Comparison of ENCODE assay signal across 27 cellular contexts in genomic region chr22:39128508-39128907, GRCh38. TPM values are rescaled to one million over a fixed set of nuclear protein-coding genes. Genes with fewer than 3 reads are reported as not detected.
DNase-seq lines count a peak whose midpoint lies in the region; ATAC-seq and TF ChIP-seq lines count a peak whose summit lies in the region.
"Had no signal": no experiment of that assay in that cellular context is flagged by ENCODE, and none has a peak within 500 bp of the region (broad histone marks: within the 10 kb centered on the region; RNA-seq: fewer than 3 reads in every experiment).

No MANE protein-coding gene starts in this region.

- no peak overlapping the region for H2AFZ ChIP-seq in MM.1S (ENCODE audit: low read length)

- H3K4me2 ChIP-seq in MM.1S (ENCODE audit: low read depth, low read length), result no peak overlapping the region; the same call in 1 of the 2 replicates

- peaks cover 12% of the 10 kb centered on the region for H3K4me1 ChIP-seq in MM.1S (ENCODE audit: low read length)
- H3K4me1 ChIP-seq in left lung, result peaks cover 0 to 10% of the 10 kb centered on the region in 2 donors

- no peak overlapping the region for H3K9ac ChIP-seq in MM.1S (ENCODE audit: low read length)

- H3K9me3 Mint-ChIP-seq in activated naive CD4-positive, alpha-beta T cell treated with anti-CD3 and anti-CD28 coated beads, Interleukin-2, amount 50 U/mL, for 24 hours, result no peaks in the 10 kb centered on the region
- H3K9me3 Mint-ChIP-seq in stimulated activated naive B cell treated with anti-CD40 and anti-IgM and Interleukin-4, amounts not matched to agents 10 μg/mL and 1 μg/mL and 100 μg/mL, for 72 hours, result no peaks in the 10 kb centered on the region
- H3K9me3 Mint-ChIP-seq: activated CD4-positive, alpha-beta T cell treated with anti-CD3 and anti-CD28 coated beads, Interleukin-2, amount 10 ng/mL, durations not matched to agents 7 days and 5 days; activated naive CD4-positive, alpha-beta T cell treated with anti-CD3 and anti-CD28 coated beads, Interleukin-2, amount 50 U/mL, for 72 hours; T-cell; WTC11 had no signal

- H3K27ac ChIP-seq in MM.1S (ENCODE audit: low read length), result peak overlapping the region; percentile 14; the same call in 1 of the 2 replicates
- no peak overlapping the region for H3K27ac ChIP-seq in left lung
- H3K27ac ChIP-seq: epithelial cell of prostate, right atrium auricular region, RWPE1, tibial nerve had no signal

- no peaks in the 10 kb centered on the region for H3K36me3 ChIP-seq in MM.1S (replicated peaks; ENCODE audit: insufficient read depth, low read length)
- H3K36me3 ChIP-seq in left lung, result peaks cover 0 to 8% of the 10 kb centered on the region in 2 donors

- no peaks in the 10 kb centered on the region for H3K27me3 ChIP-seq in MM.1S (replicated peaks; ENCODE audit: insufficient read depth, low read length)
- no peaks in the 10 kb centered on the region for H3K27me3 ChIP-seq in left lung
- H3K27me3 ChIP-seq: right atrium auricular region, tibial nerve had no signal

- no peaks in the 10 kb centered on the region for H3K27me3 Mint-ChIP-seq in activated naive CD4-positive, alpha-beta T cell treated with anti-CD3 and anti-CD28 coated beads, Interleukin-2, amount 50 U/mL, for 24 hours
- no peaks in the 10 kb centered on the region for H3K27me3 Mint-ChIP-seq in stimulated activated naive B cell treated with anti-CD40 and anti-IgM and Interleukin-4, amounts not matched to agents 10 μg/mL and 1 μg/mL and 100 μg/mL, for 72 hours
- H3K27me3 Mint-ChIP-seq: activated CD4-positive, alpha-beta T cell treated with anti-CD3 and anti-CD28 coated beads, Interleukin-2, amount 10 ng/mL, durations not matched to agents 7 days and 5 days; T-cell had no signal

- peaks cover 13% of the 10 kb centered on the region for H3F3A ChIP-seq in MM.1S (ENCODE audit: insufficient read depth, low read length)

- no peak for ATAC-seq in left lung
- ATAC-seq in stimulated activated naive B cell treated with anti-CD40 and anti-IgM and Interleukin-4, amounts not matched to agents 10 μg/mL and 1 μg/mL and 100 μg/mL, for 72 hours (replicated peaks), result peak in 1 of 2 donors; percentile 51
- ATAC-seq: activated naive CD4-positive, alpha-beta T cell treated with anti-CD3 and anti-CD28 coated beads, Interleukin-2, amount 50 U/mL, for 72 hours; left ventricle myocardium superior; T-cell; WTC11 had no signal

- H3K36me3 Mint-ChIP-seq in activated naive CD4-positive, alpha-beta T cell treated with anti-CD3 and anti-CD28 coated beads, Interleukin-2, amount 50 U/mL, for 24 hours, result peaks cover 2% of the 10 kb centered on the region
- peaks cover 4 to 11% of the 10 kb centered on the region in 2 donors for H3K36me3 Mint-ChIP-seq in stimulated activated naive B cell treated with anti-CD40 and anti-IgM and Interleukin-4, amounts not matched to agents 10 μg/mL and 1 μg/mL and 100 μg/mL, for 72 hours
- H3K36me3 Mint-ChIP-seq: activated naive CD4-positive, alpha-beta T cell treated with anti-CD3 and anti-CD28 coated beads, Interleukin-2, amount 50 U/mL, for 72 hours; WTC11 had no signal

- H3K9me3 ChIP-seq in MM.1S (replicated peaks; ENCODE audit: insufficient read depth, low read length) (no peaks in the 10 kb centered on the region), left lung (no peaks in the 10 kb centered on the region)
- H3K9me3 ChIP-seq: right atrium auricular region had no signal

- H3K79me2 ChIP-seq in MM.1S (ENCODE audit: low read length), result no peaks in the 10 kb centered on the region

- intact Hi-C loops in left lung (cut with DNase I), result loop anchor here in 1 of 2 donors (10.0 kb wide), 2 partner anchors 124 to 254 kb away; partner anchors contain the start of gene CBX6

- H4K20me1 ChIP-seq in MM.1S (ENCODE audit: insufficient read depth, low read length), result no peaks in the 10 kb centered on the region

- no peak overlapping the region for H3K4me3 Mint-ChIP-seq in activated naive CD4-positive, alpha-beta T cell treated with anti-CD3 and anti-CD28 coated beads, Interleukin-2, amount 50 U/mL, for 24 hours
- H3K4me3 Mint-ChIP-seq in stimulated activated naive B cell treated with anti-CD40 and anti-IgM and Interleukin-4, amounts not matched to agents 10 μg/mL and 1 μg/mL and 100 μg/mL, for 72 hours, result no peak overlapping the region
- H3K4me3 Mint-ChIP-seq: activated CD4-positive, alpha-beta T cell treated with anti-CD3 and anti-CD28 coated beads, Interleukin-2, amount 10 ng/mL, durations not matched to agents 7 days and 5 days; T-cell; WTC11 had no signal

- peak overlapping the region; percentile 41 for H3K27ac Mint-ChIP-seq in activated naive CD4-positive, alpha-beta T cell treated with anti-CD3 and anti-CD28 coated beads, Interleukin-2, amount 50 U/mL, for 24 hours
- H3K27ac Mint-ChIP-seq in stimulated activated naive B cell treated with anti-CD40 and anti-IgM and Interleukin-4, amounts not matched to agents 10 μg/mL and 1 μg/mL and 100 μg/mL, for 72 hours, result peak overlapping the region; percentile 76
- H3K27ac Mint-ChIP-seq: activated CD4-positive, alpha-beta T cell treated with anti-CD3 and anti-CD28 coated beads, Interleukin-2, amount 10 ng/mL, durations not matched to agents 7 days and 5 days; activated naive CD4-positive, alpha-beta T cell treated with anti-CD3 and anti-CD28 coated beads, Interleukin-2, amount 50 U/mL, for 72 hours; WTC11 had no signal

- DNase-seq in activated naive CD4-positive, alpha-beta T cell treated with anti-CD3 and anti-CD28 coated beads, Interleukin-2, amount 50 U/mL, for 16 hours, result no peak
- DNase-seq in MM.1S, result peak; percentile 68
- peak; percentile 18 to 29 for DNase-seq in left lung
- no peak for DNase-seq in stimulated activated naive B cell treated with anti-CD40 and anti-IgM and Interleukin-4, amounts not matched to agents 10 μg/mL and 1 μg/mL and 100 μg/mL, for 72 hours
- DNase-seq in globus pallidus (ENCODE audit: low spot score), result no peak
- no peak for DNase-seq in Ammon's horn (ENCODE audit: low spot score)
- DNase-seq in A172 (ENCODE audit: low spot score), result no peak
- DNase-seq: activated CD4-positive, alpha-beta T cell treated with anti-CD3 and anti-CD28 coated beads, Interleukin-2, amount 10 ng/mL, durations not matched to agents 7 days and 5 days; effector CD4-positive, alpha-beta T cell; glutamatergic neuron; HCEC 1CT; IMR-90; left ventricle myocardium superior; mesendoderm; NCI-H446 treated with DMSO at 0.1 percent for 48 hours; NCI-H82; stimulated activated CD4-positive, alpha-beta T cell treated with anti-CD3 and anti-CD28 coated beads, Interleukin-2, amount 100 ng/mL, for 24 hours; T-cell had no signal

- no peaks in the 10 kb centered on the region for H3K9me2 ChIP-seq in MM.1S (replicated peaks; ENCODE audit: insufficient read depth, low read length)

- no peaks in the 10 kb centered on the region for H3K4me1 Mint-ChIP-seq in activated naive CD4-positive, alpha-beta T cell treated with anti-CD3 and anti-CD28 coated beads, Interleukin-2, amount 50 U/mL, for 24 hours
- peaks cover 5 to 13% of the 10 kb centered on the region in 2 donors for H3K4me1 Mint-ChIP-seq in stimulated activated naive B cell treated with anti-CD40 and anti-IgM and Interleukin-4, amounts not matched to agents 10 μg/mL and 1 μg/mL and 100 μg/mL, for 72 hours
- H3K4me1 Mint-ChIP-seq: activated CD4-positive, alpha-beta T cell treated with anti-CD3 and anti-CD28 coated beads, Interleukin-2, amount 10 ng/mL, durations not matched to agents 7 days and 5 days; T-cell had no signal

- no peak overlapping the region for H3K4me3 ChIP-seq in MM.1S (ENCODE audit: low read length)
- H3K4me3 ChIP-seq in left lung, result no peak overlapping the region
- H3K4me3 ChIP-seq: right atrium auricular region, tibial nerve had no signal

- TF ChIP-seq CTCF in MM.1S (IDR thresholded peaks at IDR 0.05; ENCODE audit: low read length) (no peak), left lung (IDR thresholded peaks at IDR 0.05) (no peak)

RNA-seq across cellular contexts. Expression of gene CBX7, which starts 24.0 kb away (rescaled TPM):
- total RNA-seq in left lung, result 10 to 100 TPM; 17.1 to 17.7 TPM
- total RNA-seq in A172 (2014; rRNA removed; shearing (Covaris generic)), result 0.74 and 3.3 TPM in 2 replicates

RNA-seq across cellular contexts. Expression of gene APOBEC3H, which starts 31.5 kb away (rescaled TPM):
- 1 to 10 TPM in 1 of 2 donors, under 1 TPM in 1; 0.94 to 1.3 TPM for total RNA-seq in left lung
- total RNA-seq in A172 (2014; rRNA removed; shearing (Covaris generic)), result 0.50 and 0.81 TPM in 2 replicates
- total RNA-seq: aorta, myocyte had no signal

RNA-seq across cellular contexts. Expression of gene APOBEC3G, which starts 51.4 kb away (rescaled TPM):
- total RNA-seq in left lung, result 10 to 100 TPM in 1 of 2 donors, 1 to 10 TPM in 1; 8.2 to 15.7 TPM
- total RNA-seq in A172 (2014; rRNA removed; shearing (Covaris generic)), result 21.4 and 23.3 TPM in 2 replicates

Comparison
In these comparisons a context has a peak if more than half of its experiments do, and no peak if none do; other contexts are left out.
1. DNase-seq: peak in MM.1S (single experiment) and left lung (2 of 2); none in activated naive CD4-positive, alpha-beta T cell treated with anti-CD3 and anti-CD28 coated beads, Interleukin-2, amount 50 U/mL, for 16 hours (single experiment), stimulated activated naive B cell treated with anti-CD40 and anti-IgM and Interleukin-4, amounts not matched to agents 10 μg/mL and 1 μg/mL and 100 μg/mL, for 72 hours (single experiment), globus pallidus (single experiment), Ammon's horn (single experiment) and A172 (single experiment).